Comparison of ENCODE assay signal across 8 cellular contexts in genomic region chr5:22968386-22968785, GRCh38.
"Had no signal": no experiment of that assay in that cellular context is flagged by ENCODE, and none has a peak within 500 bp of the region (broad histone marks: within the 10 kb centered on the region; RNA-seq: fewer than 3 reads in every experiment).

No MANE protein-coding gene starts in this region.

- DNase-seq: GDM1, GF-D8 had no signal

- FAIRE-seq: G401.6, GM12878, GM12891, GM12892, GM18507, GM19239 had no signal

- H3K4me3 ChIP-seq: GM12878 had no signal
